8 cellular contexts compared by ENCODE assay signal in genomic region chr2:44361330-44362206, GRCh38. TPM values are rescaled to one million over a fixed set of nuclear protein-coding genes. Genes with fewer than 3 reads are reported as not detected.
DNase-seq lines count a peak whose midpoint lies in the region; ATAC-seq, FAIRE-seq and TF ChIP-seq lines count a peak whose summit lies in the region.

Gene CAMKMT (plus strand): TSS chr2:44361947.
Gene PREPL (minus strand): TSS chr2:44361494. CDS start chr2:44346342, 15,152 bp downstream.

- no peaks in the 10 kb centered on the region for H3K36me3 ChIP-seq in BE2C

- no peaks in the 10 kb centered on the region for H3K9me3 ChIP-seq in BE2C

- no peaks in the 10 kb centered on the region for H3K4me1 ChIP-seq in BE2C

- peak within 1 kb of the TSS; percentile 97 for H3K4me3 ChIP-seq in BE2C (ENCODE audit: low read depth, low read length)

- peak; percentile 98 for FAIRE-seq in GM19239 (lab: Jason Lieb, UNC)

- DNase-seq in BE2C (peak; percentile 97), GM19239 (ENCODE audit: insufficient read length, low spot score) (peak; percentile 59), NCI-H524 treated with DMSO at 0.1 percent for 48 hours (lab: John Stamatoyannopoulos, UW) (peak; percentile 92), kidney tubule cell (ENCODE audit: low spot score) (peak; percentile 97)
- peak; percentile 98 to 99 for DNase-seq in activated CD4-positive, alpha-beta T cell treated with anti-CD3 and anti-CD28 coated beads for 4 hours
- peak; percentile 89 to 98 (median 98) for DNase-seq in stimulated activated CD4-positive, alpha-beta T cell treated with anti-CD3 and anti-CD28 coated beads, Interleukin-1b, Interleukin-23, amount 100 ng/mL, for 24 hours (ENCODE audit: low read depth in 4 of 4, low spot score in 1 of 4)

- no peaks in the 10 kb centered on the region for H3K27me3 ChIP-seq in BE2C

- TF ChIP-seq CTCF in BE2C (IDR thresholded peaks at IDR 0.05; ENCODE audit: low read depth, low read length): no peak

- ATAC-seq in HG03457 (IDR thresholded peaks at IDR 0.05; ENCODE audit: unreplicated experiment): peak; percentile 54

- peak within 1 kb of the TSS; percentile 100 for H3K27ac ChIP-seq in cingulate gyrus (ENCODE audit: low read depth, low read length)

RNA-seq across cellular contexts. Expression of gene CAMKMT, which starts in this region (rescaled TPM):
- polyA plus RNA-seq in BE2C (2012; ENCODE audit: insufficient read depth, insufficient read length, low read depth): 13.3 TPM

RNA-seq across cellular contexts. Expression of gene PREPL, which starts in this region (rescaled TPM):
- 83.2 TPM for polyA plus RNA-seq in BE2C (2012; ENCODE audit: insufficient read depth, insufficient read length, low read depth)

Comparison
In these comparisons a context has a peak if more than half of its experiments do, and no peak if none do; other contexts are left out.
1. Peak in every context shown above with its lines: DNase-seq, ATAC-seq, H3K4me3 ChIP-seq and H3K27ac ChIP-seq.